ENCODE assay signal across 1 cellular context in the genomic region with DNA sequence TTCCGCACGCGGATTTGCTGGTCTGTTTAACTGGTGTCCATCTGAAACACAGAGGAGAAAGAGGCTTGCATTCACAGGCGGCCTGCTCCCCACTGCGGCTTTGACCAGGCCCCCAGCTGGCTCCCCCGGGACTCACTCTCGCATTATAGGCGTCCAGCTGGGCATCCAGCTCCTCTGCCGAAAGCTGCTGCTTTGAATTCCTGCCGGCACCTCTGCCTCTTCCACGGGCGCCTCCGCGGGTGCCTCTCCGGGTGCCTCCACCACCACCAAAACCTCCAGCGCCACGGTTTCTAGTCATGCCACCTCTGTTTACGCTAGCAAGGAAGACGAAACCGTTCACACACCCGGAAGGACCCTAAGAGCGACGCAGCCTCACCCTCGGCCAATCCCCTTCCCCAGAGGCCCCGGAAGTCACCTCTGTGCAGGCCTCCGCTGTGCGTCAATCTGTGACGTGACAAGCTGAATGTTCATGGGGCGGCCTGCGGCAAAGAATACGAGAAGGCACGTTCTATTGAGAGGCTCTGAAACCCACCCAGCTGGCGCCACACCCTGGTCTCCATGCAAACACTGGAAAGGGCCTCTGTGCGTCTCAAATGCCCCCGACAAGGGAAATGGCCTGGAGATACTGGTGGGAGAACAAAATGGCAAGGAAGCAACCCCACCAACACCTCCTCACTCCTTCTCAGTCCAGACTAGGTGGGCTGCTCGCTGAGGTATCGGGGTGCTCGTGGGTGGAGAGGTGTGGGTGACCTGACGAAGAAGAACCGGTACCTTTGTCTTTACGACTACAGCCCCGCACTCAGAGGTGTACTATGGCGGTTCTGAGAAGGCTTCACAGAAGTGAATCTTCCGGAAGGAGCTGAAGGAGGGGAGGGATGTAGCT.
TF ChIP-seq lines count a peak whose summit lies in the region.

No MANE protein-coding gene starts in this region.

TF ChIP-seq in GM23338, 12 proteins besides CTCF, POLR2A, EP300 and RAD21:
- TF ChIP-seq NANOG (IDR thresholded peaks at IDR 0.05; ENCODE audit: borderline replicate concordance) (no peak), STAT1 (IDR thresholded peaks at IDR 0.05; ENCODE audit: unreplicated experiment) (no peak), JUNB (IDR thresholded peaks at IDR 0.05; ENCODE audit: unreplicated experiment) (no peak), ZNF114 (CRISPR knock-in tag; IDR thresholded peaks at IDR 0.05) (no peak), EZH2 (IDR thresholded peaks at IDR 0.05; ENCODE audit: low read depth, unreplicated experiment) (no peak), EZH2phosphoT487 (IDR thresholded peaks at IDR 0.05; ENCODE audit: unreplicated experiment) (no peak), ZNF331 (CRISPR knock-in tag; IDR thresholded peaks at IDR 0.05; ENCODE audit: low read depth) (no peak), CREB1 (CRISPR knock-in tag; IDR thresholded peaks at IDR 0.05; ENCODE audit: low read depth) (no peak), POLR2AphosphoS5 (IDR thresholded peaks at IDR 0.05; ENCODE audit: low read depth) (no peak)
- TF ChIP-seq, protein P1, sequence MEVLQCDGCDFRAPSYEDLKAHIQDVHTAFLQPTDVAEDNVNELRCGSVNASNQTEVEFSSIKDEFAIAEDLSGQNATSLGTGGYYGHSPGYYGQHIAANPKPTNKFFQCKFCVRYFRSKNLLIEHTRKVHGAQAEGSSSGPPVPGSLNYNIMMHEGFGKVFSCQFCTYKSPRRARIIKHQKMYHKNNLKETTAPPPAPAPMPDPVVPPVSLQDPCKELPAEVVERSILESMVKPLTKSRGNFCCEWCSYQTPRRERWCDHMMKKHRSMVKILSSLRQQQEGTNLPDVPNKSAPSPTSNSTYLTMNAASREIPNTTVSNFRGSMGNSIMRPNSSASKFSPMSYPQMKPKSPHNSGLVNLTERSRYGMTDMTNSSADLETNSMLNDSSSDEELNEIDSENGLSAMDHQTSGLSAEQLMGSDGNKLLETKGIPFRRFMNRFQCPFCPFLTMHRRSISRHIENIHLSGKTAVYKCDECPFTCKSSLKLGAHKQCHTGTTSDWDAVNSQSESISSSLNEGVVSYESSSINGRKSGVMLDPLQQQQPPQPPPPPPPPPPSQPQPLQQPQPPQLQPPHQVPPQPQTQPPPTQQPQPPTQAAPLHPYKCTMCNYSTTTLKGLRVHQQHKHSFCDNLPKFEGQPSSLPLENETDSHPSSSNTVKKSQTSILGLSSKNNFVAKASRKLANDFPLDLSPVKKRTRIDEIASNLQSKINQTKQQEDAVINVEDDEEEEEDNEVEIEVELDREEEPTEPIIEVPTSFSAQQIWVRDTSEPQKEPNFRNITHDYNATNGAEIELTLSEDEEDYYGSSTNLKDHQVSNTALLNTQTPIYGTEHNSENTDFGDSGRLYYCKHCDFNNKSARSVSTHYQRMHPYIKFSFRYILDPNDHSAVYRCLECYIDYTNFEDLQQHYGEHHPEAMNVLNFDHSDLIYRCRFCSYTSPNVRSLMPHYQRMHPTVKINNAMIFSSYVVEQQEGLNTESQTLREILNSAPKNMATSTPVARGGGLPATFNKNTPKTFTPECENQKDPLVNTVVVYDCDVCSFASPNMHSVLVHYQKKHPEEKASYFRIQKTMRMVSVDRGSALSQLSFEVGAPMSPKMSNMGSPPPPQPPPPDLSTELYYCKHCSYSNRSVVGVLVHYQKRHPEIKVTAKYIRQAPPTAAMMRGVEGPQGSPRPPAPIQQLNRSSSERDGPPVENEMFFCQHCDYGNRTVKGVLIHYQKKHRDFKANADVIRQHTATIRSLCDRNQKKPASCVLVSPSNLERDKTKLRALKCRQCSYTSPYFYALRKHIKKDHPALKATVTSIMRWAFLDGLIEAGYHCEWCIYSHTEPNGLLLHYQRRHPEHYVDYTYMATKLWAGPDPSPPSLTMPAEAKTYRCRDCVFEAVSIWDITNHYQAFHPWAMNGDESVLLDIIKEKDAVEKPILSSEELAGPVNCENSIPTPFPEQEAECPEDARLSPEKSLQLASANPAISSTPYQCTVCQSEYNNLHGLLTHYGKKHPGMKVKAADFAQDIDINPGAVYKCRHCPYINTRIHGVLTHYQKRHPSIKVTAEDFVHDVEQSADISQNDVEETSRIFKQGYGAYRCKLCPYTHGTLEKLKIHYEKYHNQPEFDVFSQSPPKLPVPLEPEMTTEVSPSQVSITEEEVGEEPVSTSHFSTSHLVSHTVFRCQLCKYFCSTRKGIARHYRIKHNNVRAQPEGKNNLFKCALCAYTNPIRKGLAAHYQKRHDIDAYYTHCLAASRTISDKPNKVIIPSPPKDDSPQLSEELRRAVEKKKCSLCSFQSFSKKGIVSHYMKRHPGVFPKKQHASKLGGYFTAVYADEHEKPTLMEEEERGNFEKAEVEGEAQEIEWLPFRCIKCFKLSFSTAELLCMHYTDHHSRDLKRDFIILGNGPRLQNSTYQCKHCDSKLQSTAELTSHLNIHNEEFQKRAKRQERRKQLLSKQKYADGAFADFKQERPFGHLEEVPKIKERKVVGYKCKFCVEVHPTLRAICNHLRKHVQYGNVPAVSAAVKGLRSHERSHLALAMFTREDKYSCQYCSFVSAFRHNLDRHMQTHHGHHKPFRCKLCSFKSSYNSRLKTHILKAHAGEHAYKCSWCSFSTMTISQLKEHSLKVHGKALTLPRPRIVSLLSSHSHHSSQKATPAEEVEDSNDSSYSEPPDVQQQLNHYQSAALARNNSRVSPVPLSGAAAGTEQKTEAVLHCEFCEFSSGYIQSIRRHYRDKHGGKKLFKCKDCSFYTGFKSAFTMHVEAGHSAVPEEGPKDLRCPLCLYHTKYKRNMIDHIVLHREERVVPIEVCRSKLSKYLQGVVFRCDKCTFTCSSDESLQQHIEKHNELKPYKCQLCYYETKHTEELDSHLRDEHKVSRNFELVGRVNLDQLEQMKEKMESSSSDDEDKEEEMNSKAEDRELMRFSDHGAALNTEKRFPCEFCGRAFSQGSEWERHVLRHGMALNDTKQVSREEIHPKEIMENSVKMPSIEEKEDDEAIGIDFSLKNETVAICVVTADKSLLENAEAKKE (CRISPR knock-in tag; IDR thresholded peaks at IDR 0.05) = no peak
- TF ChIP-seq, protein P2, sequence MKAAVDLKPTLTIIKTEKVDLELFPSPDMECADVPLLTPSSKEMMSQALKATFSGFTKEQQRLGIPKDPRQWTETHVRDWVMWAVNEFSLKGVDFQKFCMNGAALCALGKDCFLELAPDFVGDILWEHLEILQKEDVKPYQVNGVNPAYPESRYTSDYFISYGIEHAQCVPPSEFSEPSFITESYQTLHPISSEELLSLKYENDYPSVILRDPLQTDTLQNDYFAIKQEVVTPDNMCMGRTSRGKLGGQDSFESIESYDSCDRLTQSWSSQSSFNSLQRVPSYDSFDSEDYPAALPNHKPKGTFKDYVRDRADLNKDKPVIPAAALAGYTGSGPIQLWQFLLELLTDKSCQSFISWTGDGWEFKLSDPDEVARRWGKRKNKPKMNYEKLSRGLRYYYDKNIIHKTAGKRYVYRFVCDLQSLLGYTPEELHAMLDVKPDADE (IDR thresholded peaks at IDR 0.05) = no peak
- TF ChIP-seq, protein P3, sequence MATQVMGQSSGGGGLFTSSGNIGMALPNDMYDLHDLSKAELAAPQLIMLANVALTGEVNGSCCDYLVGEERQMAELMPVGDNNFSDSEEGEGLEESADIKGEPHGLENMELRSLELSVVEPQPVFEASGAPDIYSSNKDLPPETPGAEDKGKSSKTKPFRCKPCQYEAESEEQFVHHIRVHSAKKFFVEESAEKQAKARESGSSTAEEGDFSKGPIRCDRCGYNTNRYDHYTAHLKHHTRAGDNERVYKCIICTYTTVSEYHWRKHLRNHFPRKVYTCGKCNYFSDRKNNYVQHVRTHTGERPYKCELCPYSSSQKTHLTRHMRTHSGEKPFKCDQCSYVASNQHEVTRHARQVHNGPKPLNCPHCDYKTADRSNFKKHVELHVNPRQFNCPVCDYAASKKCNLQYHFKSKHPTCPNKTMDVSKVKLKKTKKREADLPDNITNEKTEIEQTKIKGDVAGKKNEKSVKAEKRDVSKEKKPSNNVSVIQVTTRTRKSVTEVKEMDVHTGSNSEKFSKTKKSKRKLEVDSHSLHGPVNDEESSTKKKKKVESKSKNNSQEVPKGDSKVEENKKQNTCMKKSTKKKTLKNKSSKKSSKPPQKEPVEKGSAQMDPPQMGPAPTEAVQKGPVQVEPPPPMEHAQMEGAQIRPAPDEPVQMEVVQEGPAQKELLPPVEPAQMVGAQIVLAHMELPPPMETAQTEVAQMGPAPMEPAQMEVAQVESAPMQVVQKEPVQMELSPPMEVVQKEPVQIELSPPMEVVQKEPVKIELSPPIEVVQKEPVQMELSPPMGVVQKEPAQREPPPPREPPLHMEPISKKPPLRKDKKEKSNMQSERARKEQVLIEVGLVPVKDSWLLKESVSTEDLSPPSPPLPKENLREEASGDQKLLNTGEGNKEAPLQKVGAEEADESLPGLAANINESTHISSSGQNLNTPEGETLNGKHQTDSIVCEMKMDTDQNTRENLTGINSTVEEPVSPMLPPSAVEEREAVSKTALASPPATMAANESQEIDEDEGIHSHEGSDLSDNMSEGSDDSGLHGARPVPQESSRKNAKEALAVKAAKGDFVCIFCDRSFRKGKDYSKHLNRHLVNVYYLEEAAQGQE (IDR thresholded peaks at IDR 0.05; ENCODE audit: unreplicated experiment) = no peak
